ENCODE assay signal across 9 cellular contexts in the genomic region with DNA sequence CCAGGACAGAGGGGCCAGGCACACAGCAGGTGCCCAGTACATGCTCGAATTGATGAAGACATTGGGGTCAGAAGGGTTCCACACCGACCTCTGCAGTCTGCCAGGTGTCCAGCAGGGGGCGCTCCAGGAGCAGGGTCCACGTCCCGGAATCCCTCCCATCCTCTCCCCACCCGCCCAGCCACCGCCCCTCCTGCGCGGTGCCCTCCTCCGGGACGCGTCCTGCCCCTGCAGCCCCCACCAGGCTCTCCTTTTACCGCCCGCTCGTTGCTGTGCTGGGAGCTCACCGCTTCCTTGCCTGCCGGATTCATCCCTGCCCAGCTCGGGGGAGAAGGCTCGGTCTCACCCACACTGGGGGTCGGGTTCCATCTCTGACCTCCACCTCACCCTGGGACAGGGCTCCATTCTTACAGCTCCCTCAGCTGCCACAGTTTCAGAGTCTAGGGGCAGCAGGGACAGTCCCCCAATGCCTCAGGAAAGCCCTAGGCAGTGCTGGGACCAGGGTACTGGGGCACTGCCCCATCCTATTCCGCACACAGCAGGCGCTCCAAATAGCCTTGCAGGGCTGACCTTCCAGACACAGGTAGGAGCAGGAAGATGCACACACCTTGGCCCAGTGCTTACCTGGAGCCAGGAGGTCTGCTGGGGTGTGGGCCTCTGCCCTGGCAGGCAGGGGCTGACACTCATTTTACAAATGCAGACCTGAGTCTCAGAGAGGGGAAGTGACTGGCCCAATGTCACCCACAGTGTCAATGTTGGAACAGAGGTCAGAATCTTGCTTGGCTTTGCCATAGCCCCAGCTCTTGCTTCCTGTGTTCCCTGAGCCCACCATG. TPM values are rescaled to one million over a fixed set of nuclear protein-coding genes. Genes with fewer than 3 reads are reported as not detected.
A peak's percentile ranks its signal among the peaks of the same experiment; 100 is the strongest.
DNase-seq lines count a peak whose midpoint lies in the region; ATAC-seq and TF ChIP-seq lines count a peak whose summit lies in the region.
"Had no signal": no experiment of that assay in that cellular context is flagged by ENCODE, and none has a peak within 500 bp of the region (broad histone marks: within the 10 kb centered on the region; RNA-seq: fewer than 3 reads in every experiment).

No MANE protein-coding gene starts in this region.

- H3K4me1 Mint-ChIP-seq in activated T-cell treated with anti-CD3 and anti-CD28 coated beads, Interleukin-2, amount 50 U/mL, for 4 hours (ENCODE audit: low read depth), result peaks cover 2% of the 10 kb centered on the region
- peaks cover 15% of the 10 kb centered on the region for H3K4me1 Mint-ChIP-seq in neural progenitor cell

- H3K79me2 ChIP-seq in OCI-LY3 (ENCODE audit: low read length) (no peaks in the 10 kb centered on the region), neural progenitor cell (ENCODE audit: low read depth) (no peaks in the 10 kb centered on the region)

- no peaks in the 10 kb centered on the region for H3K27me3 ChIP-seq in OCI-LY3 (ENCODE audit: low read depth, low read length)
- no peaks in the 10 kb centered on the region for H3K27me3 ChIP-seq in neural progenitor cell
- no peaks in the 10 kb centered on the region for H3K27me3 ChIP-seq in testis

- no peak overlapping the region for H3K4me3 Mint-ChIP-seq in activated T-cell treated with anti-CD3 and anti-CD28 coated beads, Interleukin-2, amount 50 U/mL, for 4 hours
- peak overlapping the region; percentile 74 for H3K4me3 Mint-ChIP-seq in neural progenitor cell

- peak; percentile 65 to 74 for ATAC-seq in activated T-cell treated with anti-CD3 and anti-CD28 coated beads, Interleukin-2, amount 50 U/mL, for 4 hours
- ATAC-seq in GM18861 (IDR thresholded peaks at IDR 0.05; ENCODE audit: unreplicated experiment), result no peak

- no peaks in the 10 kb centered on the region for H3F3A ChIP-seq in neural progenitor cell (ENCODE audit: low read depth)

- no peaks in the 10 kb centered on the region for H3K36me3 Mint-ChIP-seq in activated T-cell treated with anti-CD3 and anti-CD28 coated beads, Interleukin-2, amount 50 U/mL, for 4 hours (ENCODE audit: insufficient read depth)
- H3K36me3 Mint-ChIP-seq in neural progenitor cell, result no peaks in the 10 kb centered on the region

- no peaks in the 10 kb centered on the region for H3K9me3 Mint-ChIP-seq in activated T-cell treated with anti-CD3 and anti-CD28 coated beads, Interleukin-2, amount 50 U/mL, for 4 hours
- peaks cover 6% of the 10 kb centered on the region for H3K9me3 Mint-ChIP-seq in neural progenitor cell

- 5 to 23% methylated on average over 4 to 18 of the region's 22 CpGs for WGBS in testis, 2 donors

- H3K36me3 ChIP-seq in OCI-LY3 (replicated peaks; ENCODE audit: low read depth, low read length) (no peaks in the 10 kb centered on the region), neural progenitor cell (no peaks in the 10 kb centered on the region), testis (ENCODE audit: low read depth, missing control alignments) (no peaks in the 10 kb centered on the region)

- H3K27ac ChIP-seq in OCI-LY3 (ENCODE audit: low read length) (no peak overlapping the region), neural progenitor cell (no peak overlapping the region), testis (no peak overlapping the region)

- H3K4me3 ChIP-seq in HFF-Myc (replicated peaks; ENCODE audit: low read depth, low read length) (no peak overlapping the region), OCI-LY3 (ENCODE audit: low read length) (no peak overlapping the region), neural progenitor cell (peak overlapping the region; percentile 58), testis (peak overlapping the region in 1 of 2 donors; percentile 33)

- H2AFZ ChIP-seq in OCI-LY3 (ENCODE audit: low read depth, low read length) (no peak overlapping the region), neural progenitor cell (replicated peaks) (peak overlapping the region; percentile 98)

- H3K4me1 ChIP-seq in OCI-LY3 (ENCODE audit: low read length) (no peaks in the 10 kb centered on the region), neural progenitor cell (no peaks in the 10 kb centered on the region), testis (peaks cover 4% of the 10 kb centered on the region)

- no peak for TF ChIP-seq POLR2A in testis (IDR thresholded peaks at IDR 0.05)

- intact Hi-C loops in testis (cut with DNase I; ENCODE audit: low total_unique reads), result no loop called here

- H4K20me1 ChIP-seq in OCI-LY3 (ENCODE audit: insufficient read depth, low read length) (no peaks in the 10 kb centered on the region), neural progenitor cell (ENCODE audit: low read depth) (no peaks in the 10 kb centered on the region)

- TF ChIP-seq CTCF in HFF-Myc (IDR thresholded peaks at IDR 0.05; ENCODE audit: low read depth, low read length, missing control alignments) (peak; percentile 79), OCI-LY3 (IDR thresholded peaks at IDR 0.05; ENCODE audit: low read depth, low read length) (peak; percentile 83), neural progenitor cell (IDR thresholded peaks at IDR 0.05) (peak; percentile 90), testis (IDR thresholded peaks at IDR 0.05) (peak; percentile 73 to 100 (median 85))

- H3K9ac ChIP-seq in OCI-LY3 (ENCODE audit: low read length) (no peak overlapping the region), neural progenitor cell (no peak overlapping the region)

- H3K9me3 ChIP-seq in OCI-LY3 (ENCODE audit: insufficient read depth, low read length) (no peaks in the 10 kb centered on the region), neural progenitor cell (ENCODE audit: low read depth) (no peaks in the 10 kb centered on the region), testis (no peaks in the 10 kb centered on the region)

- no peak overlapping the region for H3K27ac Mint-ChIP-seq in neural progenitor cell

- H3K4me2 ChIP-seq in OCI-LY3 (ENCODE audit: low read length) (peak overlapping the region; percentile 39), neural progenitor cell (peak overlapping the region; percentile 94)

- DNase-seq in COLO829 (ENCODE audit: low spot score) (peak; percentile 43), HFF-Myc (ENCODE audit: extremely low read depth, low read depth) (no peak), fibroblast of peridontal ligament (ENCODE audit: extremely low read depth) (peak; percentile 15), neural progenitor cell (ENCODE audit: low spot score) (peak; percentile 87), testis (peak; percentile 88)
- peak; percentile 68 for DNase-seq in activated T-cell treated with anti-CD3 and anti-CD28 coated beads, Interleukin-2, amount 50 U/mL, for 4 hours

- peaks cover 4% of the 10 kb centered on the region for H3K27me3 Mint-ChIP-seq in activated T-cell treated with anti-CD3 and anti-CD28 coated beads, Interleukin-2, amount 50 U/mL, for 4 hours (ENCODE audit: low read depth)
- H3K27me3 Mint-ChIP-seq in neural progenitor cell (ENCODE audit: insufficient read depth, low read depth), result peaks cover 10% of the 10 kb centered on the region

RNA-seq across cellular contexts. Expression of a gene that starts 31.0 kb away (rescaled TPM):
- total RNA-seq in activated T-cell treated with anti-CD3 and anti-CD28 coated beads, Interleukin-2, amount 50 U/mL, for 4 hours, result not detected
- total RNA-seq in neural progenitor cell (ENCODE audit: low replicate concordance) (0.25 TPM in 1 of 2 replicates, not detected in the other), testis (1 to 10 TPM; 2.4 to 2.7 TPM)
- polyA plus RNA-seq in testis (ENCODE audit: insufficient read depth, low read depth, low replicate concordance), result 3.2 TPM
- total RNA-seq: T-helper 2 cell treated with Interferon-gamma antibody and Interleukin-4, amounts not matched to agents 100 ng/mL and 5 ng/mL, for 36 hours had no signal
